10 cellular contexts compared by ENCODE assay signal in genomic region chr19:6100284-6100915, GRCh38. TPM values are rescaled to one million over a fixed set of nuclear protein-coding genes. Genes with fewer than 3 reads are reported as not detected.
DNase-seq lines count a peak whose midpoint lies in the region; ATAC-seq and TF ChIP-seq lines count a peak whose summit lies in the region.
"Had no signal": no experiment of that assay in that cellular context is flagged by ENCODE, and none has a peak within 500 bp of the region (broad histone marks: within the 10 kb centered on the region; RNA-seq: fewer than 3 reads in every experiment).

No MANE protein-coding gene starts in this region.

- H3K36me3 ChIP-seq in IMR-90 (ENCODE audit: control insufficient read depth, insufficient read depth, low read length) (no peaks in the 10 kb centered on the region), right atrium auricular region (no peaks in the 10 kb centered on the region), subcutaneous abdominal adipose tissue (ENCODE audit: control insufficient read depth in 5 of 5, insufficient read depth in 5 of 5, low read length in 5 of 5) (no peaks in the 10 kb centered on the region)
- H3K36me3 ChIP-seq: SJSA1 had no signal

- peaks cover 29 to 34% of the 10 kb centered on the region in 2 experiments for H3K79me1 ChIP-seq in IMR-90 (ENCODE audit: low read depth in 1 of 2, low read length in 2 of 2)

- CTCF ChIA-PET in IMR-90 (lab: Yijun Ruan, JAX) = interaction anchor here (0.9 kb wide), 1 partner anchor 8 kb away, joined by 4 read pairs; no protein-coding TSS in a partner anchor

- no peak overlapping the region for H2AK5ac ChIP-seq in IMR-90 (ENCODE audit: low read depth, low read length)

- no peak overlapping the region for H4K8ac ChIP-seq in IMR-90 (ENCODE audit: low read depth in 2 of 2, low read length in 2 of 2)

- H4K20me1 ChIP-seq in IMR-90 (ENCODE audit: insufficient read depth, low read length) = no peaks in the 10 kb centered on the region

- POLR2A ChIA-PET in IMR-90 (lab: Charles Lee; ENCODE audit: unreplicated experiment) = no interaction called here

- H3K14ac ChIP-seq in IMR-90 (replicated peaks; ENCODE audit: low read depth, low read length) = no peak overlapping the region

- no TSS peak for BruUV-seq in IMR-90 (replicated peaks; lab: Mats Ljungman, UMichigan)

- H3K9ac ChIP-seq in IMR-90 (ENCODE audit: low read depth, low read length) (no peak overlapping the region), subcutaneous abdominal adipose tissue (ENCODE audit: low read length in 5 of 5) (peak overlapping the region in 3 of 5 donors; percentile 2 to 30 (median 19))

- in situ Hi-C loops in IMR-90 (cut with MboI; ENCODE audit: low sequenced_read_pairs) = no loop called here

- peak overlapping the region; percentile 47; the same call in 1 of the 2 replicates for H3K4ac ChIP-seq in IMR-90 (ENCODE audit: low read depth, low read length)

- intact Hi-C loops in IMR-90 (cut with micrococcal nuclease) = no loop called here

- H2BK5ac ChIP-seq in IMR-90 (ENCODE audit: low read depth, low read length, poor library complexity, severe bottlenecking) = no peak overlapping the region

- no peak for DNase-seq in IMR-90
- peak; percentile 65 for DNase-seq in activated CD8-positive, alpha-beta memory T cell treated with anti-CD3 and anti-CD28 coated beads, Interleukin-2, amount 50 U/mL, for 48 hours
- no peak for DNase-seq in right atrium auricular region (ENCODE audit: low spot score)
- DNase-seq in mucosa of gallbladder (ENCODE audit: low spot score) = no peak
- DNase-seq in H4 (ENCODE audit: low spot score) = no peak
- no peak for DNase-seq in SIG-M5 (lab: John Stamatoyannopoulos, UW)

- no peak overlapping the region for H3K4me2 ChIP-seq in IMR-90 (ENCODE audit: low read depth, low read length)

- no peak for TF ChIP-seq POLR2A in IMR-90 (IDR thresholded peaks at IDR 0.05; ENCODE audit: low read depth, low read length)

- H2AK9ac ChIP-seq in IMR-90 (replicated peaks; ENCODE audit: low read depth, low read length, poor library complexity) = no peak overlapping the region

- no peak overlapping the region for H3K18ac ChIP-seq in IMR-90 (ENCODE audit: low read depth, low read length)

- peaks cover 13% of the 10 kb centered on the region for H3K9me1 ChIP-seq in IMR-90 (ENCODE audit: insufficient read depth, low read length)

- TF ChIP-seq RAD21 in IMR-90 (IDR thresholded peaks at IDR 0.05; ENCODE audit: low read length) = no peak

- H3K27me3 ChIP-seq in IMR-90 (ENCODE audit: control insufficient read depth, insufficient read depth, low read length) (no peaks in the 10 kb centered on the region), right atrium auricular region (no peaks in the 10 kb centered on the region), subcutaneous abdominal adipose tissue (ENCODE audit: control insufficient read depth in 5 of 5, insufficient read depth in 4 of 5, low read length in 5 of 5) (no peaks in the 10 kb centered on the region)
- H3K27me3 ChIP-seq: SJSA1 had no signal

- H3K23ac ChIP-seq in IMR-90 (ENCODE audit: low read depth, low read length) = no peak overlapping the region

- H3K27ac ChIP-seq in IMR-90 (ENCODE audit: insufficient read depth, low read length) = no peak overlapping the region
- H3K27ac ChIP-seq in right atrium auricular region = peak overlapping the region; percentile 66 to 82
- peak overlapping the region; percentile 94 for H3K27ac ChIP-seq in subcutaneous abdominal adipose tissue (ENCODE audit: low read depth, low read length)
- H3K27ac ChIP-seq: SJSA1 had no signal

- peaks cover 16% of the 10 kb centered on the region for H3K4me1 ChIP-seq in IMR-90 (ENCODE audit: control insufficient read depth, insufficient read depth, low read length)
- H3K4me1 ChIP-seq in right atrium auricular region = peaks cover 0 to 74% of the 10 kb centered on the region in 2 donors
- H3K4me1 ChIP-seq in subcutaneous abdominal adipose tissue (ENCODE audit: control insufficient read depth in 5 of 5, insufficient read depth in 5 of 5, low read length in 5 of 5) = peaks cover 13 to 62% (median 54%) of the 10 kb centered on the region in 5 donors

- ATAC-seq in IMR-90 (ENCODE audit: low read depth) (no peak), GM21423 (IDR thresholded peaks at IDR 0.05; ENCODE audit: unreplicated experiment) (no peak)

- dilution Hi-C loops in IMR-90 (cut with HindIII; ENCODE audit: low sequenced_read_pairs, unreplicated experiment) = no loop called here

- 0 out of 2 replicates have a peak overlapping the region, but pooled peaks have one; percentile 9 for H2BK120ac ChIP-seq in IMR-90 (ENCODE audit: low read depth, low read length)

- TF ChIP-seq CTCF in IMR-90 (conservative IDR thresholded peaks at IDR 0.05; ENCODE audit: low read depth, low read length) (no peak), right atrium auricular region (IDR thresholded peaks at IDR 0.05) (no peak)

- H2BK15ac ChIP-seq in IMR-90 (ENCODE audit: low read depth, low read length) = no peak overlapping the region

- no peak overlapping the region for H2AFZ ChIP-seq in IMR-90 (replicated peaks; ENCODE audit: low read length, poor library complexity)

- H4K5ac ChIP-seq in IMR-90 (ENCODE audit: low read depth, low read length) = no peak overlapping the region

- H3K9me3 ChIP-seq in IMR-90 (ENCODE audit: control insufficient read depth, insufficient read depth, low read length) = no peaks in the 10 kb centered on the region
- H3K9me3 ChIP-seq in right atrium auricular region = no peaks in the 10 kb centered on the region
- no peaks in the 10 kb centered on the region for H3K9me3 ChIP-seq in subcutaneous abdominal adipose tissue (ENCODE audit: control insufficient read depth in 5 of 5, low read length in 5 of 5)
- H3K9me3 ChIP-seq: SJSA1 had no signal

- no peak overlapping the region for H3K56ac ChIP-seq in IMR-90 (ENCODE audit: extremely low read depth, insufficient read depth, low read length)

- no peak overlapping the region for H2BK20ac ChIP-seq in IMR-90 (ENCODE audit: low read depth, low read length)

- H4K91ac ChIP-seq in IMR-90 (ENCODE audit: insufficient read depth, low read depth, low read length) = no peak overlapping the region

- no peak overlapping the region for H3K4me3 ChIP-seq in IMR-90 (ENCODE audit: insufficient read depth, low read depth, low read length)
- H3K4me3 ChIP-seq in right atrium auricular region = peak overlapping the region in 1 of 2 donors; percentile 10
- H3K4me3 ChIP-seq in subcutaneous abdominal adipose tissue (ENCODE audit: low read depth in 1 of 5, low read length in 5 of 5) = peak overlapping the region in 4 of 5 donors; percentile 41 to 59 (median 48)
- H3K4me3 ChIP-seq: SJSA1 had no signal

- WGBS in IMR-90 (ENCODE audit: extremely low coverage in 2 of 2, insufficient read length in 1 of 2), 2 experiments = 88% methylated on average over 9 of the region's 16 CpGs; no CpG with 5 or more reads in 1 of the 2 experiments

TF ChIP-seq in IMR-90, 13 proteins besides CTCF, POLR2A, EP300 and RAD21:
- TF ChIP-seq FOS (IDR thresholded peaks at IDR 0.05; ENCODE audit: low read depth, low read length) = no peak
- TF ChIP-seq, protein P1, sequence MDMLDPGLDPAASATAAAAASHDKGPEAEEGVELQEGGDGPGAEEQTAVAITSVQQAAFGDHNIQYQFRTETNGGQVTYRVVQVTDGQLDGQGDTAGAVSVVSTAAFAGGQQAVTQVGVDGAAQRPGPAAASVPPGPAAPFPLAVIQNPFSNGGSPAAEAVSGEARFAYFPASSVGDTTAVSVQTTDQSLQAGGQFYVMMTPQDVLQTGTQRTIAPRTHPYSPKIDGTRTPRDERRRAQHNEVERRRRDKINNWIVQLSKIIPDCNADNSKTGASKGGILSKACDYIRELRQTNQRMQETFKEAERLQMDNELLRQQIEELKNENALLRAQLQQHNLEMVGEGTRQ (IDR thresholded peaks at IDR 0.05; ENCODE audit: low read depth, low read length) = no peak
- TF ChIP-seq CHD1 (IDR thresholded peaks at IDR 0.05; ENCODE audit: low read depth, low read length) = no peak
- TF ChIP-seq NFE2L2 (IDR thresholded peaks at IDR 0.05; ENCODE audit: low read depth, low read length) = no peak
- no peak for TF ChIP-seq MXI1 (IDR thresholded peaks at IDR 0.05; ENCODE audit: borderline replicate concordance, low read depth, low read length)
- TF ChIP-seq MAZ (IDR thresholded peaks at IDR 0.05; ENCODE audit: borderline replicate concordance, low read depth, low read length) = no peak

RNA-seq across cellular contexts. Expression of gene RFX2, which starts 9.9 kb away (rescaled TPM):
- 2.2 and 2.5 TPM in 2 replicates for total RNA-seq in IMR-90 (2012; rRNA removed)
- polyA plus RNA-seq in IMR-90 (2012; rRNA removed) = 4.9 and 5.6 TPM in 2 replicates
- polyA plus RNA-seq in IMR-90 (2012; cell fraction: cytosol; rRNA removed) = 3.9 and 6.2 TPM in 2 replicates
- 7.6 and 16.1 TPM in 2 replicates for polyA plus RNA-seq in IMR-90 (2012; cell fraction: nucleus; rRNA removed; ENCODE audit: low replicate concordance)
- total RNA-seq in right atrium auricular region = 10 to 100 TPM; 12.7 to 16.1 TPM
- total RNA-seq in mucosa of gallbladder = 8.6 TPM
- total RNA-seq in H4 (2014; rRNA removed; shearing (Covaris generic)) = 4.9 and 5.7 TPM in 2 replicates

RNA-seq across cellular contexts. Expression of gene ACSBG2, which starts 35.1 kb away (rescaled TPM):
- not detected in 2 replicates for total RNA-seq in IMR-90 (2012; rRNA removed)
- polyA plus RNA-seq in IMR-90 (2012; rRNA removed) = not detected in 2 replicates
- not detected in 2 replicates for polyA plus RNA-seq in IMR-90 (2012; cell fraction: cytosol; rRNA removed)
- not detected in 2 replicates for polyA plus RNA-seq in IMR-90 (2012; cell fraction: nucleus; rRNA removed; ENCODE audit: low replicate concordance)
- total RNA-seq in right atrium auricular region = not detected
- not detected for total RNA-seq in mucosa of gallbladder
- total RNA-seq in H4 (2014; rRNA removed; shearing (Covaris generic)) = not detected in 2 replicates
- total RNA-seq: fibroblast of lung, SJSA1 had no signal
- polyA plus RNA-seq: fibroblast of lung had no signal
